12 cellular contexts compared by ENCODE assay signal in the genomic region with DNA sequence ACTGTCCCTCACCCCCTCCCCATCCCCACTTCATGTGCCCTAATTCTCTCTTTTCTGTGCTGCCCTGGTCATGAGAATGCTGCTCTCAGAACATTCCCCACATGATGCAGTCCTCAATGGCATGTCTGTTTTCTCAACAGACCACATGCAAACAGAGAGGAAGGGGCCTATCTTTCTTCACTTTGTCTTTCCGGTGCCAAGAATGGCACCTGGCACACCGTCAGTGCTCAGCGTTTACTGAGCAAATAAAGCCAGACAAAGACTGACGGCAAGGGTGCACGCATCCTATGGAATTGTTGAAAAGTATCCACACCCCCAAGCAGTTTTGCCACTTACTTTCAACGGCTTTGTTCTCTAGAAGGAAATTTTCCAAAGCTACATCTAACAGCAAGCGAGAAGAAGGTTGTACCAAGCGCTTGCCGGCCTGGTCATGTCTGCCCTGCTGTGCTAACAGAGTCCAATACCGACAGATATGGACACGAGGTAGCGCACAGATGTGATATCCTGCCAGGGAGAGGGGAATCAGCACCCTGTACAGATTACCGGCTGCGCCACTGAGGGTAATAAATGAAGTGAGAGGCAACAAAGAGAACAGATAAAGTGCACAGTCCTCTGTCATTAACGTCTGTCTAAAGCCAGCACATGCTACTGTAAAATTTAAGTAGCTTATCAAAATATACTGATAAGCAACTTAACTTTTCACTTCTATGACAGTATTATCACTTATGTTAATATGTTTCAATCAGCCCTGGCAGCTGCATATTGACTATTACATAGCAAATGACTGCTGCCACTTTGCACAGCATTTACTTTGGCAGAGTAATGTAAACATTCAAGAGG.
DNase-seq lines count a peak whose midpoint lies in the region; ATAC-seq and TF ChIP-seq lines count a peak whose summit lies in the region.
"Had no signal": no experiment of that assay in that cellular context is flagged by ENCODE, and none has a peak within 500 bp of the region (broad histone marks: within the 10 kb centered on the region; RNA-seq: fewer than 3 reads in every experiment).

No MANE protein-coding gene starts in this region.

- intact Hi-C loops in PC-3 (cut with micrococcal nuclease) = no loop called here
- intact Hi-C loops in activated CD4-positive, alpha-beta T cell treated with anti-CD3 and anti-CD28 coated beads for 36 hours (cut with DNase I, micrococcal nuclease) = no loop called here
- intact Hi-C loops in uterus (cut with DNase I; ENCODE audit: low total_unique reads) = loop anchor here (10.0 kb wide), 1 partner anchor 63 kb away; no protein-coding TSS in a partner anchor

- H3K79me2 ChIP-seq in PC-3 (ENCODE audit: low read length) = no peaks in the 10 kb centered on the region

- TF ChIP-seq CTCF in PC-3 (conservative IDR thresholded peaks at IDR 0.05; ENCODE audit: low read depth, low read length) (no peak), liver (IDR thresholded peaks at IDR 0.05; ENCODE audit: low read depth, low read length, missing input control) (no peak), uterus (IDR thresholded peaks at IDR 0.05) (no peak)

- no peaks in the 10 kb centered on the region for H3K9me2 ChIP-seq in PC-3 (replicated peaks; ENCODE audit: low read length)

- H3K4me2 ChIP-seq in PC-3 (ENCODE audit: low read length) = peak overlapping the region; percentile 63

- H3K4me1 ChIP-seq in PC-3 (ENCODE audit: insufficient read depth, low read length) (peaks cover 19% of the 10 kb centered on the region), liver (ENCODE audit: control insufficient read depth in 4 of 4, insufficient read depth in 4 of 4, low read length in 3 of 4) (peaks cover 4 to 11% (median 6%) of the 10 kb centered on the region in 4 donors), uterus (no peaks in the 10 kb centered on the region)

- H3K9me3 ChIP-seq in PC-3 (ENCODE audit: low read length) (no peaks in the 10 kb centered on the region), liver (ENCODE audit: control insufficient read depth in 4 of 4, low read length in 3 of 4) (peaks cover 0 to 8% (median under 1%) of the 10 kb centered on the region in 4 donors), uterus (peaks cover 0 to 6% of the 10 kb centered on the region in 2 donors)

- no peak overlapping the region for H3K4me3 Mint-ChIP-seq in activated CD4-positive, alpha-beta T cell treated with anti-CD3 and anti-CD28 coated beads for 36 hours
- H3K4me3 Mint-ChIP-seq: neural crest cell had no signal

- POLR2A ChIA-PET in PC-3 (lab: Charles Lee; ENCODE audit: unreplicated experiment) = no interaction called here
- POLR2A ChIA-PET in activated CD4-positive, alpha-beta T cell treated with anti-CD3 and anti-CD28 coated beads for 36 hours (lab: Charles Lee) = no interaction called here

- H3F3A ChIP-seq in PC-3 (ENCODE audit: low read length, unreplicated experiment) = no peaks in the 10 kb centered on the region

- CTCF ChIA-PET in PC-3 (lab: Charles Lee) = no interaction called here
- CTCF ChIA-PET in activated CD4-positive, alpha-beta T cell treated with anti-CD3 and anti-CD28 coated beads for 36 hours (lab: Charles Lee) = no interaction called here

- H3K9ac ChIP-seq in PC-3 (ENCODE audit: low read length) = peak overlapping the region; percentile 46; the same call in 1 of the 2 replicates
- no peak overlapping the region for H3K9ac ChIP-seq in liver (ENCODE audit: low read depth in 1 of 2, low read length in 2 of 2)

- peaks cover 14% of the 10 kb centered on the region for H3K4me1 Mint-ChIP-seq in activated CD4-positive, alpha-beta T cell treated with anti-CD3 and anti-CD28 coated beads for 36 hours

- peak; percentile 71 for DNase-seq in COLO668 (lab: John Stamatoyannopoulos, UW; ENCODE audit: unreplicated experiment)
- peak; percentile 52 for DNase-seq in NCI-H128 (lab: John Stamatoyannopoulos, UW; ENCODE audit: unreplicated experiment)
- DNase-seq in PC-3 = peak; percentile 65
- DNase-seq in activated CD4-positive, alpha-beta T cell treated with anti-CD3 and anti-CD28 coated beads for 36 hours = no peak
- no peak for DNase-seq in uterus
- DNase-seq: dorsolateral prefrontal cortex, NCI-H446 treated with DMSO at 0.1 percent for 48 hours had no signal

- peak overlapping the region; percentile 75 for H3K27ac ChIP-seq in PC-3 (ENCODE audit: low read length)
- H3K27ac ChIP-seq in liver (ENCODE audit: low read depth in 1 of 2, low read length in 2 of 2) = no peak overlapping the region
- no peak overlapping the region for H3K27ac ChIP-seq in uterus
- H3K27ac ChIP-seq: dorsolateral prefrontal cortex had no signal

- ATAC-seq in PC-3 (peak; percentile 55), HG02571 (IDR thresholded peaks at IDR 0.05; ENCODE audit: unreplicated experiment) (no peak), GM18520 (IDR thresholded peaks at IDR 0.05; ENCODE audit: unreplicated experiment) (no peak)
- ATAC-seq in activated CD4-positive, alpha-beta T cell treated with anti-CD3 and anti-CD28 coated beads for 36 hours = no peak

- peaks cover 34% of the 10 kb centered on the region for H3K36me3 Mint-ChIP-seq in activated CD4-positive, alpha-beta T cell treated with anti-CD3 and anti-CD28 coated beads for 36 hours (ENCODE audit: low read depth)

- no peak for TF ChIP-seq RAD21 in liver (IDR thresholded peaks at IDR 0.05)

- BruUV-seq in PC-3 (replicated peaks; lab: Mats Ljungman, UMichigan) = no TSS peak

- H3K9me3 Mint-ChIP-seq in activated CD4-positive, alpha-beta T cell treated with anti-CD3 and anti-CD28 coated beads for 36 hours (ENCODE audit: low read depth) = peaks cover 10% of the 10 kb centered on the region

- WGBS in liver = 58% methylated on average over 15 of the region's 15 CpGs

- no peak overlapping the region for H3K27ac Mint-ChIP-seq in activated CD4-positive, alpha-beta T cell treated with anti-CD3 and anti-CD28 coated beads for 36 hours
- H3K27ac Mint-ChIP-seq: activated T-helper 2 cell treated with anti-CD3 and anti-CD28 coated beads, Interferon-gamma antibody, Interleukin-2, Interleukin-4, amounts not matched to agents 10 μg/mL and 5 μg/mL and 100 μg/mL, durations not matched to agents 14 hours and 24 hours and 36 hours had no signal

- H3K27me3 Mint-ChIP-seq in activated CD4-positive, alpha-beta T cell treated with anti-CD3 and anti-CD28 coated beads for 36 hours = no peaks in the 10 kb centered on the region

- no peaks in the 10 kb centered on the region for H3K36me3 ChIP-seq in PC-3 (ENCODE audit: low read depth, low read length)
- H3K36me3 ChIP-seq in liver (ENCODE audit: control insufficient read depth in 4 of 4, insufficient read depth in 3 of 4, low read depth in 1 of 4, low read length in 3 of 4) = no peaks in the 10 kb centered on the region
- no peaks in the 10 kb centered on the region for H3K36me3 ChIP-seq in uterus

- no peak for TF ChIP-seq POLR2A in uterus (IDR thresholded peaks at IDR 0.05)

- no peak overlapping the region for H2AFZ ChIP-seq in PC-3 (ENCODE audit: low read length)

- H3K27me3 ChIP-seq in PC-3 (ENCODE audit: low read length) = no peaks in the 10 kb centered on the region
- H3K27me3 ChIP-seq in liver (ENCODE audit: control insufficient read depth in 4 of 4, insufficient read depth in 4 of 4, low read length in 3 of 4) = no peaks in the 10 kb centered on the region
- H3K27me3 ChIP-seq in uterus = no peaks in the 10 kb centered on the region
- H3K27me3 ChIP-seq: dorsolateral prefrontal cortex had no signal

- H4K20me1 ChIP-seq in PC-3 (ENCODE audit: low read length) = no peaks in the 10 kb centered on the region

- H3K4me3 ChIP-seq in PC-3 (ENCODE audit: low read length) (no peak overlapping the region), liver (ENCODE audit: low read depth in 1 of 3, low read length in 3 of 3) (no peak overlapping the region), uterus (no peak overlapping the region)

TF ChIP-seq in liver, 16 proteins besides CTCF, POLR2A, EP300 and RAD21:
- TF ChIP-seq FOXA1 (IDR thresholded peaks at IDR 0.05) (peak; percentile 79), NR2F2 (IDR thresholded peaks at IDR 0.05) (no peak), JUND (IDR thresholded peaks at IDR 0.05) (no peak), RXRA (IDR thresholded peaks at IDR 0.05) (peak in 1 of 2 donors; percentile 11), FOXA2 (IDR thresholded peaks at IDR 0.05) (peak; percentile 90)

Comparison
In these comparisons a context has a peak if more than half of its experiments do, and no peak if none do; other contexts are left out.
1. DNase-seq: peak in COLO668 (single experiment), NCI-H128 (single experiment) and PC-3 (single experiment); none in activated CD4-positive, alpha-beta T cell treated with anti-CD3 and anti-CD28 coated beads for 36 hours (single experiment) and uterus (0 of 2).